Comparison of ENCODE assay signal across 8 cellular contexts in genomic region chr18:8389391-8390340, GRCh38.
DNase-seq lines count a peak whose midpoint lies in the region; ATAC-seq and TF ChIP-seq lines count a peak whose summit lies in the region.

No MANE protein-coding gene starts in this region.

- TF ChIP-seq POLR2A in GM18505 (IDR thresholded peaks at IDR 0.05; ENCODE audit: borderline replicate concordance, extremely low read depth, insufficient read depth, insufficient read length): no peak

- ATAC-seq in GM18505 (IDR thresholded peaks at IDR 0.05; ENCODE audit: unreplicated experiment): peak; percentile 59
- no peak for ATAC-seq in activated CD4-positive, CD25-positive, alpha-beta regulatory T cell treated with anti-CD3 and anti-CD28 coated beads, Interleukin-2, amount 50 U/mL, for 24 hours
- ATAC-seq in HG02884 (IDR thresholded peaks at IDR 0.05; ENCODE audit: unreplicated experiment): no peak

- DNase-seq in AG09319 (ENCODE audit: extremely low read depth, low read depth): peak; percentile 30
- DNase-seq in NCI-H1436 treated with DMSO at 0.1 percent for 48 hours (lab: John Stamatoyannopoulos, UW): peak; percentile 19
- peak; percentile 66 for DNase-seq in UCSD-AML1 (lab: John Stamatoyannopoulos, UW; ENCODE audit: unreplicated experiment)
- peak; percentile 77 for DNase-seq in fibroblast of villous mesenchyme (ENCODE audit: low read depth)
- DNase-seq in occipital lobe (lab: John Stamatoyannopoulos, UW): peak; percentile 36

- no peak overlapping the region for H3K4me3 ChIP-seq in fibroblast of villous mesenchyme (ENCODE audit: low read depth, low read length)

- TF ChIP-seq CTCF in AG09319 (IDR thresholded peaks at IDR 0.05; ENCODE audit: low read depth, low read length): peak; percentile 85
- peak; percentile 94 for TF ChIP-seq CTCF in fibroblast of villous mesenchyme (IDR thresholded peaks at IDR 0.05; ENCODE audit: insufficient read depth, low read depth, low read length)

Comparison
In these comparisons a context has a peak if more than half of its experiments do, and no peak if none do; other contexts are left out.
1. DNase-seq: peak in every context shown above with its lines; median percentile 77 in fibroblast of villous mesenchyme; 66 in UCSD-AML1; 36 in occipital lobe; 30 in AG09319; 19 in NCI-H1436 treated with DMSO at 0.1 percent for 48 hours.